In genomic region chr3:142976621-142977398, GRCh38 we compare ENCODE assay signal across 9 cellular contexts. TPM values are rescaled to one million over a fixed set of nuclear protein-coding genes. Genes with fewer than 3 reads are reported as not detected.
A peak's percentile ranks its signal among the peaks of the same experiment; 100 is the strongest.
DNase-seq lines count a peak whose midpoint lies in the region; ATAC-seq, FAIRE-seq and TF ChIP-seq lines count a peak whose summit lies in the region.
"Had no signal": no experiment of that assay in that cellular context is flagged by ENCODE, and none has a peak within 500 bp of the region (broad histone marks: within the 10 kb centered on the region; RNA-seq: fewer than 3 reads in every experiment).

No MANE protein-coding gene starts in this region.

- no peaks in the 10 kb centered on the region for H3K27me3 ChIP-seq in body of pancreas

- peak; percentile 88 to 96 for DNase-seq in A549 (ENCODE audit: low read depth in 1 of 2, low spot score in 1 of 2)
- peak; percentile 64 for DNase-seq in LNCaP clone FGC (ENCODE audit: low read depth)
- DNase-seq in body of pancreas, result peak; percentile 77 to 83 (median 80)
- DNase-seq in left kidney (ENCODE audit: low read depth, low spot score), result peak; percentile 30
- no peak for DNase-seq in NCI-H510A (lab: John Stamatoyannopoulos, UW)
- no peak for DNase-seq in activated CD8-positive, alpha-beta memory T cell treated with anti-CD3 and anti-CD28 coated beads, Interleukin-2, amount 50 U/mL, for 4 hours
- no peak for DNase-seq in KG1 (lab: John Stamatoyannopoulos, UW)
- no peak for DNase-seq in NCI-H524 (lab: John Stamatoyannopoulos, UW)

- TF ChIP-seq CTCF in A549 (IDR thresholded peaks at IDR 0.05), result no peak
- no peak for TF ChIP-seq CTCF in LNCaP clone FGC (IDR thresholded peaks at IDR 0.05; ENCODE audit: control insufficient read depth, extremely low read depth, insufficient read depth)
- no peak for TF ChIP-seq CTCF in body of pancreas (IDR thresholded peaks at IDR 0.05)

- CTCF ChIA-PET in A549 (lab: Yijun Ruan, JAX), result interaction anchor here (0.5 to 3.8 kb wide), 11 partner anchors 10 to 400 kb away, joined by 3 to 22 read pairs (median 4); no protein-coding TSS in a partner anchor

- 6% methylated on average over 8 of the region's 8 CpGs for WGBS in A549 (ENCODE audit: missing lambda C conversion rate)
- WGBS in body of pancreas, 2 donors, result 46 to 55% methylated on average over 8 of the region's 8 CpGs

- H3K4me3 ChIP-seq in A549, result 0 out of 3 replicates have a peak overlapping the region, but pooled peaks have one; percentile 2
- no peak overlapping the region for H3K4me3 ChIP-seq in LNCaP clone FGC (ENCODE audit: low read depth, low read length)
- H3K4me3 ChIP-seq in body of pancreas, result no peak overlapping the region

- H3K4me1 ChIP-seq in A549 (peaks cover 46% of the 10 kb centered on the region), body of pancreas (no peaks in the 10 kb centered on the region)

- no peaks in the 10 kb centered on the region for H3K36me3 ChIP-seq in body of pancreas (replicated peaks in 1 of 2; ENCODE audit: insufficient read depth in 1 of 2, low read depth in 2 of 2)

- no peak; a peak in 1 of 5 replicates for TF ChIP-seq RAD21 in A549 (conservative IDR thresholded peaks at IDR 0.05 in 1 of 2, IDR thresholded peaks at IDR 0.05 in 1 of 2)

- H3K27ac ChIP-seq in A549, result peak overlapping the region; percentile 75 to 88
- H3K27ac ChIP-seq in body of pancreas, result no peak overlapping the region
- H3K27ac ChIP-seq: C4-2B had no signal

- TF ChIP-seq EP300 in A549 (IDR thresholded peaks at IDR 0.05), result 0 out of 5 replicates have a peak, but pooled peaks of 1 of the 2 experiments have one; percentile 32

- ATAC-seq in A549, result peak; percentile 98 to 99
- ATAC-seq in body of pancreas, result peak; percentile 99

- intact Hi-C loops in body of pancreas (cut with DNase I), result loop anchor here (10.0 kb wide), 1 partner anchor 152 kb away; no protein-coding TSS in a partner anchor

- TF ChIP-seq POLR2A in A549 (IDR thresholded peaks at IDR 0.05; ENCODE audit: low read length) (no peak), body of pancreas (IDR thresholded peaks at IDR 0.05) (no peak)

- peak overlapping the region; percentile 67 for H3K4me2 ChIP-seq in A549

- POLR2A ChIA-PET in A549 (lab: Yijun Ruan, JAX), result interaction anchor here (1.2 kb wide), 1 partner anchor 24 kb away, joined by 4 read pairs; the partner anchor contains the start of gene U2SURP

- H3K9me3 ChIP-seq in A549 (no peaks in the 10 kb centered on the region), body of pancreas (no peaks in the 10 kb centered on the region)

- FAIRE-seq in A549 (lab: Jason Lieb, UNC), result peak; percentile 99

TF ChIP-seq in A549, 52 proteins besides CTCF, POLR2A, EP300 and RAD21 (continues in another document):
- no peak for TF ChIP-seq CBX8 (IDR thresholded peaks at IDR 0.05)
- TF ChIP-seq CHD2 (IDR thresholded peaks at IDR 0.05; ENCODE audit: low read length, partially characterized antibody), result no peak
- TF ChIP-seq HOXA7 (CRISPR knock-in tag; IDR thresholded peaks at IDR 0.05), result no peak
- TF ChIP-seq GATA3 (IDR thresholded peaks at IDR 0.05; ENCODE audit: borderline replicate concordance), result peak; percentile 85
- TF ChIP-seq RARB (CRISPR knock-in tag; IDR thresholded peaks at IDR 0.05), result no peak
- no peak for TF ChIP-seq CBX2 (IDR thresholded peaks at IDR 0.05; ENCODE audit: borderline replicate concordance, low read depth)
- peak; percentile 77 to 78; a peak in 4 of 5 replicates for TF ChIP-seq JUN (IDR thresholded peaks at IDR 0.05)
- TF ChIP-seq SMC3 (IDR thresholded peaks at IDR 0.05), result 0 out of 3 replicates have a peak, but pooled peaks have one; percentile 23
- TF ChIP-seq NFE2L2 (conservative IDR thresholded peaks at IDR 0.05; ENCODE audit: low read length), result peak; percentile 50; the same call in 1 of the 2 replicates
- TF ChIP-seq PHF8 (IDR thresholded peaks at IDR 0.05; ENCODE audit: borderline replicate concordance, low read depth), result no peak
- no peak for TF ChIP-seq CHD4 (IDR thresholded peaks at IDR 0.05; ENCODE audit: borderline replicate concordance)
- no peak for TF ChIP-seq E2F6 (IDR thresholded peaks at IDR 0.05; ENCODE audit: borderline replicate concordance, low read depth)
- peak; percentile 55; the same call in 1 of the 3 replicates for TF ChIP-seq BCL3 (IDR thresholded peaks at IDR 0.05)
- no peak for TF ChIP-seq BHLHE40 (IDR thresholded peaks at IDR 0.05; ENCODE audit: low read depth, low read length)
- TF ChIP-seq HDAC2 (IDR thresholded peaks at IDR 0.05), result no peak
- TF ChIP-seq, protein P1, sequence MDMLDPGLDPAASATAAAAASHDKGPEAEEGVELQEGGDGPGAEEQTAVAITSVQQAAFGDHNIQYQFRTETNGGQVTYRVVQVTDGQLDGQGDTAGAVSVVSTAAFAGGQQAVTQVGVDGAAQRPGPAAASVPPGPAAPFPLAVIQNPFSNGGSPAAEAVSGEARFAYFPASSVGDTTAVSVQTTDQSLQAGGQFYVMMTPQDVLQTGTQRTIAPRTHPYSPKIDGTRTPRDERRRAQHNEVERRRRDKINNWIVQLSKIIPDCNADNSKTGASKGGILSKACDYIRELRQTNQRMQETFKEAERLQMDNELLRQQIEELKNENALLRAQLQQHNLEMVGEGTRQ (IDR thresholded peaks at IDR 0.05), result no peak
- TF ChIP-seq HOXB5 (CRISPR knock-in tag; IDR thresholded peaks at IDR 0.05), result no peak
- no peak for TF ChIP-seq RCOR1 (IDR thresholded peaks at IDR 0.05; ENCODE audit: low read depth, low read length)
- no peak for TF ChIP-seq ZC3H11A (IDR thresholded peaks at IDR 0.05)
- TF ChIP-seq HES2 (IDR thresholded peaks at IDR 0.05), result no peak
- TF ChIP-seq, protein P2, sequence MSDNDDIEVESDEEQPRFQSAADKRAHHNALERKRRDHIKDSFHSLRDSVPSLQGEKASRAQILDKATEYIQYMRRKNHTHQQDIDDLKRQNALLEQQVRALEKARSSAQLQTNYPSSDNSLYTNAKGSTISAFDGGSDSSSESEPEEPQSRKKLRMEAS (IDR thresholded peaks at IDR 0.05), result peak; percentile 92
- TF ChIP-seq, protein P3, sequence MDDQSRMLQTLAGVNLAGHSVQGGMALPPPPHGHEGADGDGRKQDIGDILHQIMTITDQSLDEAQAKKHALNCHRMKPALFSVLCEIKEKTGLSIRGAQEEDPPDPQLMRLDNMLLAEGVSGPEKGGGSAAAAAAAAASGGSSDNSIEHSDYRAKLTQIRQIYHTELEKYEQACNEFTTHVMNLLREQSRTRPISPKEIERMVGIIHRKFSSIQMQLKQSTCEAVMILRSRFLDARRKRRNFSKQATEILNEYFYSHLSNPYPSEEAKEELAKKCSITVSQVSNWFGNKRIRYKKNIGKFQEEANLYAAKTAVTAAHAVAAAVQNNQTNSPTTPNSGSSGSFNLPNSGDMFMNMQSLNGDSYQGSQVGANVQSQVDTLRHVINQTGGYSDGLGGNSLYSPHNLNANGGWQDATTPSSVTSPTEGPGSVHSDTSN (IDR thresholded peaks at IDR 0.05), result no peak
- TF ChIP-seq KDM1A (IDR thresholded peaks at IDR 0.05; ENCODE audit: low read depth), result no peak
- no peak for TF ChIP-seq CEBPB (IDR thresholded peaks at IDR 0.05)
- TF ChIP-seq NR3C1 (IDR thresholded peaks at IDR 0.05), result no peak
- peak; percentile 76 for TF ChIP-seq JUNB (IDR thresholded peaks at IDR 0.05)
- TF ChIP-seq KDM5A (IDR thresholded peaks at IDR 0.05), result no peak
- no peak for TF ChIP-seq MAZ (IDR thresholded peaks at IDR 0.05; ENCODE audit: borderline replicate concordance, low read depth, low read length)
- TF ChIP-seq EHF (CRISPR knock-in tag; IDR thresholded peaks at IDR 0.05), result no peak
- no peak for TF ChIP-seq POLR2AphosphoS2 (conservative IDR thresholded peaks at IDR 0.05; ENCODE audit: low read length)
- TF ChIP-seq HOXB13 (CRISPR knock-in tag; IDR thresholded peaks at IDR 0.05; ENCODE audit: low read depth), result no peak
- no peak for TF ChIP-seq FOXS1 (CRISPR knock-in tag; IDR thresholded peaks at IDR 0.05)
- TF ChIP-seq ZNF302 (CRISPR knock-in tag; IDR thresholded peaks at IDR 0.05), result no peak

RNA-seq across cellular contexts. Expression of gene PAQR9, which starts 13.3 kb away (rescaled TPM):
- polyA plus RNA-seq in A549 (2011; rRNA removed) (3.0 TPM in 2 replicates), A549 (2017; fragmentation: RNase III; extraction: RNeasy Plus Mini Kit Qiagen cat#74134 plus additional on column Dnase treatment) (2.8 to 3.1 TPM (median 3.0 TPM) in 3 replicates)
- polyA plus RNA-seq in A549 (2012; cell fraction: cytosol; rRNA removed), result 5.5 and 7.1 TPM in 2 replicates
- polyA plus RNA-seq in A549 (2012; cell fraction: nucleus; rRNA removed), result 5.0 and 9.9 TPM in 2 replicates
- polyA minus RNA-seq in A549 (2011; rRNA and poly(A)+ RNA removed), result 2.7 TPM in 2 replicates
- total RNA-seq in body of pancreas, result under 1 TPM; 0.26 to 0.33 TPM

RNA-seq across cellular contexts. Expression of gene U2SURP, which starts 24.6 kb away (rescaled TPM):
- 109 and 166 TPM in 2 replicates for polyA plus RNA-seq in A549 (2011; rRNA removed)
- 15.6 and 20.1 TPM in 2 replicates for polyA plus RNA-seq in A549 (2012; cell fraction: cytosol; rRNA removed)
- 15.9 and 22.4 TPM in 2 replicates for polyA plus RNA-seq in A549 (2012; cell fraction: nucleus; rRNA removed)
- 87.8 to 104 TPM (median 90.1 TPM) in 3 replicates for polyA plus RNA-seq in A549 (2017; fragmentation: RNase III; extraction: RNeasy Plus Mini Kit Qiagen cat#74134 plus additional on column Dnase treatment)
- polyA minus RNA-seq in A549 (2011; rRNA and poly(A)+ RNA removed), result 75.1 and 82.8 TPM in 2 replicates
- total RNA-seq in body of pancreas, result 10 to 100 TPM; 65.4 to 68.2 TPM

Comparison
In these comparisons a context has a peak if more than half of its experiments do, and no peak if none do; other contexts are left out.
1. DNase-seq: peak in A549 (2 of 2), LNCaP clone FGC (single experiment), body of pancreas (4 of 4) and left kidney (single experiment); none in NCI-H510A (single experiment), activated CD8-positive, alpha-beta memory T cell treated with anti-CD3 and anti-CD28 coated beads, Interleukin-2, amount 50 U/mL, for 4 hours (single experiment), KG1 (single experiment) and NCI-H524 (0 of 2).
2. H3K27ac ChIP-seq: peak in A549 (2 of 2); none in body of pancreas (0 of 4).